ENCODE assay signal across 2 cellular contexts in the genomic region with DNA sequence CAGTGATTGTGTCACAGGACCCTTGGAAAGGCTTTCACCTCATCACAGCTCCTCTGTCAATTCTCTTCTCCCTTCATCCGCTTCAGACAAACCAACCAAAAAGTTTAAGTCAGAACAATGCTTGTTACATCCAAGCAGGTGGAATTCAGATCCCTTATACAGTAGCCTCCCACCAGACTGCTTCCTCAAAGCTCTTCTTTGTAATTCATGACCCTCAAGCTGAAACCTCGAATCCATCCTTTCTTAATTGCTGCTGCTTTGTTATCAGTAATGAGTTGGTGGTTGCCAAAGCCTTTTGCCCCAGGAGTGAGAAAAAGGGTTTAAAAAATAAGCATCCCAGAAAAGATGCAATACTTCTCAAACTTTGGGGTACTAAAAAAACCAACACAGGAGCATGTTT.
TF ChIP-seq lines count a peak whose summit lies in the region.

No MANE protein-coding gene starts in this region.

TF ChIP-seq in HCT116, 20 proteins besides CTCF, POLR2A, EP300 and RAD21:
- TF ChIP-seq TCF7L2 (IDR thresholded peaks at IDR 0.05; ENCODE audit: borderline replicate concordance, extremely low read depth, insufficient read depth, insufficient read length) (no peak), FOSL1 (IDR thresholded peaks at IDR 0.05; ENCODE audit: low read depth) (no peak), ZNF274 (IDR thresholded peaks at IDR 0.05; ENCODE audit: low read depth, low read length) (no peak), SP1 (IDR thresholded peaks at IDR 0.05; ENCODE audit: low read depth) (no peak), CBX3 (IDR thresholded peaks at IDR 0.05; ENCODE audit: low read depth) (no peak), EZH2 (IDR thresholded peaks at IDR 0.05) (no peak), POLR2AphosphoS5 (IDR thresholded peaks at IDR 0.05; ENCODE audit: low read depth, low read length) (no peak), ZFX (IDR thresholded peaks at IDR 0.05) (no peak)
TF ChIP-seq in HCT116: peak in this region for 0.

TF ChIP-seq in SK-N-SH, 30 proteins besides CTCF, POLR2A, EP300 and RAD21:
- TF ChIP-seq, protein P1, sequence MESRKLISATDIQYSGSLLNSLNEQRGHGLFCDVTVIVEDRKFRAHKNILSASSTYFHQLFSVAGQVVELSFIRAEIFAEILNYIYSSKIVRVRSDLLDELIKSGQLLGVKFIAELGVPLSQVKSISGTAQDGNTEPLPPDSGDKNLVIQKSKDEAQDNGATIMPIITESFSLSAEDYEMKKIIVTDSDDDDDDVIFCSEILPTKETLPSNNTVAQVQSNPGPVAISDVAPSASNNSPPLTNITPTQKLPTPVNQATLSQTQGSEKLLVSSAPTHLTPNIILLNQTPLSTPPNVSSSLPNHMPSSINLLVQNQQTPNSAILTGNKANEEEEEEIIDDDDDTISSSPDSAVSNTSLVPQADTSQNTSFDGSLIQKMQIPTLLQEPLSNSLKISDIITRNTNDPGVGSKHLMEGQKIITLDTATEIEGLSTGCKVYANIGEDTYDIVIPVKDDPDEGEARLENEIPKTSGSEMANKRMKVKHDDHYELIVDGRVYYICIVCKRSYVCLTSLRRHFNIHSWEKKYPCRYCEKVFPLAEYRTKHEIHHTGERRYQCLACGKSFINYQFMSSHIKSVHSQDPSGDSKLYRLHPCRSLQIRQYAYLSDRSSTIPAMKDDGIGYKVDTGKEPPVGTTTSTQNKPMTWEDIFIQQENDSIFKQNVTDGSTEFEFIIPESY (IDR thresholded peaks at IDR 0.05; ENCODE audit: borderline replicate concordance, low read depth), result no peak
- TF ChIP-seq GATA2 (CRISPR knock-in tag; IDR thresholded peaks at IDR 0.05) (no peak), NFIC (IDR thresholded peaks at IDR 0.05; ENCODE audit: borderline replicate concordance) (no peak), MEF2A (IDR thresholded peaks at IDR 0.05; ENCODE audit: borderline replicate concordance, low read depth) (no peak)
